In genomic region chr6:41723178-41723935, GRCh38 we compare ENCODE assay signal across 1 cellular context.
TF ChIP-seq lines count a peak whose summit lies in the region.

No MANE protein-coding gene starts in this region.

TF ChIP-seq in K562, 482 proteins besides CTCF, POLR2A, EP300 and RAD21 (continues in another document):
- TF ChIP-seq CEBPB (tag; IDR thresholded peaks at IDR 0.05) (peak; percentile 99), SP2 (IDR thresholded peaks at IDR 0.05; ENCODE audit: extremely low read depth, low read depth, low read length, poor library complexity, severe bottlenecking) (no peak), ZNF398 (CRISPR knock-in tag; IDR thresholded peaks at IDR 0.05) (no peak), GTF2E2 (tag; IDR thresholded peaks at IDR 0.05) (no peak), RCOR1 (IDR thresholded peaks at IDR 0.05; ENCODE audit: borderline replicate concordance in 1 of 2, low read depth in 2 of 2, low read length in 2 of 2) (0 out of 4 replicates have a peak, but pooled peaks of 1 of the 2 experiments have one; percentile 7), L3MBTL2 (IDR thresholded peaks at IDR 0.05) (0 out of 2 replicates have a peak, but pooled peaks have one; percentile 25), ARID1B (IDR thresholded peaks at IDR 0.05) (peak; percentile 15; the same call in 1 of the 2 replicates), ZNF436 (CRISPR knock-in tag; IDR thresholded peaks at IDR 0.05) (no peak), CBX8 (IDR thresholded peaks at IDR 0.05; ENCODE audit: borderline replicate concordance, extremely low read depth, low read depth, low read length, poor library complexity, severe bottlenecking) (no peak), ZNF589 (CRISPR knock-in tag; IDR thresholded peaks at IDR 0.05; ENCODE audit: low read depth) (no peak), ETV5 (CRISPR knock-in tag; IDR thresholded peaks at IDR 0.05; ENCODE audit: low read depth) (peak; percentile 34; the same call in 1 of the 2 replicates), TAL1 (IDR thresholded peaks at IDR 0.05) (no peak), CTBP1 (IDR thresholded peaks at IDR 0.05; ENCODE audit: borderline replicate concordance) (peak; percentile 22; the same call in 1 of the 2 replicates), CREM (IDR thresholded peaks at IDR 0.05; ENCODE audit: low read depth) (peak; percentile 30; the same call in 1 of the 2 replicates), ELF2 (CRISPR knock-in tag; IDR thresholded peaks at IDR 0.05) (no peak), TCF7 (IDR thresholded peaks at IDR 0.05; ENCODE audit: borderline replicate concordance) (no peak), CREB3 (tag; conservative IDR thresholded peaks at IDR 0.05; ENCODE audit: low read depth) (no peak), KAT7 (CRISPR knock-in tag; IDR thresholded peaks at IDR 0.05; ENCODE audit: borderline replicate concordance) (0 out of 2 replicates have a peak, but pooled peaks have one; percentile 69), ZNF780A (CRISPR knock-in tag; IDR thresholded peaks at IDR 0.05) (no peak), ZNF766 (CRISPR knock-in tag; conservative IDR thresholded peaks at IDR 0.05) (no peak), ZNF263 (CRISPR knock-in tag; IDR thresholded peaks at IDR 0.05; ENCODE audit: borderline replicate concordance) (peak; percentile 21; the same call in 1 of the 2 replicates), MYC (IDR thresholded peaks at IDR 0.05; ENCODE audit: low read depth, low read length) (0 out of 2 replicates have a peak, but pooled peaks have one; percentile 24), MYC (CRISPR knock-in tag; IDR thresholded peaks at IDR 0.05; ENCODE audit: borderline replicate concordance, low read depth) (no peak), ZZZ3 (IDR thresholded peaks at IDR 0.05) (no peak), ZNF384 (IDR thresholded peaks at IDR 0.05; ENCODE audit: low read depth, low read length) (no peak), TFAP4 (CRISPR knock-in tag; IDR thresholded peaks at IDR 0.05; ENCODE audit: borderline replicate concordance) (peak; percentile 93), NR2C2 (CRISPR knock-in tag; IDR thresholded peaks at IDR 0.05) (no peak), NR2C2 (tag; IDR thresholded peaks at IDR 0.05) (peak; percentile 30; the same call in 1 of the 2 replicates), THRA (IDR thresholded peaks at IDR 0.05) (no peak), CEBPG (CRISPR knock-in tag; IDR thresholded peaks at IDR 0.05) (peak; percentile 98), CEBPG (tag; conservative IDR thresholded peaks at IDR 0.05 in 1 of 2, IDR thresholded peaks at IDR 0.05 in 1 of 2) (peak; percentile 95 to 97), MED1 (CRISPR knock-in tag; IDR thresholded peaks at IDR 0.05; ENCODE audit: borderline replicate concordance) (no peak), TRIM24 (IDR thresholded peaks at IDR 0.05) (peak in 1 of 2 experiments; percentile 65; a peak in 2 of 4 replicates), POLR2G (IDR thresholded peaks at IDR 0.05; ENCODE audit: low read depth, low read length) (0 out of 2 replicates have a peak, but pooled peaks have one; percentile 22), ATF2 (CRISPR knock-in tag; IDR thresholded peaks at IDR 0.05) (no peak), PHTF2 (CRISPR knock-in tag; IDR thresholded peaks at IDR 0.05) (no peak), ARID3A (IDR thresholded peaks at IDR 0.05; ENCODE audit: borderline replicate concordance, low read depth, low read length) (no peak), ZNF639 (CRISPR knock-in tag; conservative IDR thresholded peaks at IDR 0.05 in 1 of 2, IDR thresholded peaks at IDR 0.05 in 1 of 2) (no peak), ETV1 (tag; conservative IDR thresholded peaks at IDR 0.05; ENCODE audit: low read depth) (no peak), ZNF12 (CRISPR knock-in tag; IDR thresholded peaks at IDR 0.05) (peak; percentile 30; the same call in 1 of the 2 replicates), ZBTB1 (CRISPR knock-in tag; IDR thresholded peaks at IDR 0.05; ENCODE audit: borderline replicate concordance, low read depth) (peak; percentile 73; the same call in 1 of the 2 replicates), ZNF785 (CRISPR knock-in tag; IDR thresholded peaks at IDR 0.05) (no peak), ATF3 (IDR thresholded peaks at IDR 0.05) (peak; percentile 58), ATF3 (CRISPR knock-in tag; conservative IDR thresholded peaks at IDR 0.05) (no peak), MAX (CRISPR knock-in tag; IDR thresholded peaks at IDR 0.05) (peak; percentile 31), CHAMP1 (IDR thresholded peaks at IDR 0.05) (no peak), PCBP1 (IDR thresholded peaks at IDR 0.05; ENCODE audit: low read depth, low read length, poor library complexity, severe bottlenecking) (no peak), THAP12 (CRISPR knock-in tag; IDR thresholded peaks at IDR 0.05) (0 out of 2 replicates have a peak, but pooled peaks have one; percentile 29), ZNF764 (CRISPR knock-in tag; IDR thresholded peaks at IDR 0.05; ENCODE audit: low read depth) (no peak)
